Comparison of ENCODE assay signal across 34 cellular contexts in the genomic region with DNA sequence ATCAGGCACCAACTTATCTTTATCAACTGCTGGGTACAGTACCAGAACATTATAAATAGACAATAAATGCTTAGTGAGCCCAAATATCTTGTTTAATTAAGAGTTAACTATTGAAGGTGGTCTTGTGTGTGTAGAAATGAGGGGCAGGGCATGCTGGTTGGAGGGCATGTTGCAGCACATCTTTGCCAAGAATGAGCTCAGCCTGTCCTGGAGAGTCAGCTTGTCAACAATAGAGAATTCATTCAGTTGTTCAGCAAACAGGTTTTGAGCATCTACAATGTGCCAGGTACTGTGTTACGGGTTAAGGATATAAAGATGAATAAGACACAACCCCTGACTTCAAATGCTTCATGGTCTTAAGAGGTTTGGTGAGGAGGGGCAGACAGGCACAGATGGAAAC. TPM values are rescaled to one million over a fixed set of nuclear protein-coding genes. Genes with fewer than 3 reads are reported as not detected.
"Had no signal": no experiment of that assay in that cellular context is flagged by ENCODE, and none has a peak within 500 bp of the region (broad histone marks: within the 10 kb centered on the region; RNA-seq: fewer than 3 reads in every experiment).

No MANE protein-coding gene starts in this region.

- H3K4me2 ChIP-seq: smooth muscle cell had no signal

- H3K4me1 ChIP-seq: gastrocnemius medialis, prostate gland, stomach had no signal

- H3K36me3 ChIP-seq: gastrocnemius medialis, prostate gland, right atrium auricular region, stomach, thyroid gland had no signal

- H3K4me1 Mint-ChIP-seq: naive B cell, neural crest cell had no signal

- H3K9me3 ChIP-seq: gastrocnemius medialis, mucosa of descending colon, prostate gland, right atrium auricular region, stomach, thyroid gland had no signal

- FAIRE-seq: endometrium, kidney had no signal

- H3K36me3 Mint-ChIP-seq: mesothelial cell of epicardium; natural killer cell treated with Interleukin-12 subunit alpha and Interleukin-12 subunit beta and Interleukin-15 and Interleukin-18, amount 100 ng/mL, for 72 hours had no signal

- H3K4me3 ChIP-seq: gastrocnemius medialis, lung, mucosa of descending colon, prostate gland, right atrium auricular region, smooth muscle cell, stomach, thyroid gland had no signal

- H3K27ac Mint-ChIP-seq: effector memory CD8-positive, alpha-beta T cell; mesothelial cell of epicardium; natural killer cell treated with Interleukin-12 subunit alpha and Interleukin-12 subunit beta and Interleukin-15 and Interleukin-18, amount 100 ng/mL, for 72 hours had no signal

- H3K27me3 ChIP-seq: gastrocnemius medialis, right atrium auricular region, stomach, thyroid gland had no signal

- H3K27ac ChIP-seq: epithelial cell of prostate, gastrocnemius medialis, prostate gland, right atrium auricular region, stomach, thyroid gland had no signal

- H3K9me3 Mint-ChIP-seq: effector memory CD8-positive, alpha-beta T cell; mesothelial cell of epicardium; natural killer cell treated with Interleukin-12 subunit alpha and Interleukin-12 subunit beta and Interleukin-15 and Interleukin-18, amount 100 ng/mL, for 72 hours; neural crest cell had no signal

- H3K4me3 Mint-ChIP-seq: effector memory CD8-positive, alpha-beta T cell; mesothelial cell of epicardium; naive B cell; natural killer cell treated with Interleukin-12 subunit alpha and Interleukin-12 subunit beta and Interleukin-15 and Interleukin-18, amount 100 ng/mL, for 72 hours; neural crest cell had no signal

- DNase-seq: cortex of kidney; effector memory CD8-positive, alpha-beta T cell; foreskin fibroblast; gastrocnemius medialis; head of caudate nucleus; kidney; mesenchymal stem cell; mucosa of descending colon; naive B cell; stimulated activated CD4-positive, alpha-beta T cell treated with anti-CD3 and anti-CD28 coated beads, Interleukin-12 subunit alpha, Interleukin-12 subunit beta, amount 100 ng/mL, for 4 hours; stimulated activated CD4-positive, alpha-beta T cell treated with anti-CD3 and anti-CD28 coated beads, Interleukin-1b, Interleukin-23, amount 100 ng/mL, for 48 hours; stimulated activated CD4-positive, alpha-beta T cell treated with anti-CD3 and anti-CD28 coated beads, Interleukin-4, amount 100 ng/mL, for 1 hour; stimulated activated CD8-positive, alpha-beta memory T cell treated with anti-CD3 and anti-CD28 coated beads, Interleukin-4, amount 100 ng/mL, for 48 hours; stimulated activated naive CD4-positive, alpha-beta T cell treated with Interleukin-2 at 50 U/mL for 16 hours; stomach; thyroid gland; trophoblast cell had no signal

- ATAC-seq: effector memory CD8-positive, alpha-beta T cell; esophagus mucosa; gastrocnemius medialis; left lobe of liver; mucosa of descending colon; natural killer cell treated with Interleukin-12 subunit alpha and Interleukin-12 subunit beta and Interleukin-15 and Interleukin-18, amount 100 ng/mL, for 72 hours; sciatic nerve had no signal

RNA-seq across cellular contexts. Expression of a gene that starts 19.2 kb away (rescaled TPM):
- total RNA-seq: natural killer cell treated with Interleukin-12 subunit alpha and Interleukin-12 subunit beta and Interleukin-15 and Interleukin-18, amount 100 ng/mL, for 72 hours had no signal

RNA-seq across cellular contexts. Expression of a gene that starts 50.2 kb away (rescaled TPM):
- total RNA-seq: dermis microvascular lymphatic vessel endothelial cell; gastrocnemius medialis; glomerular endothelial cell; left lobe of liver; natural killer cell treated with Interleukin-12 subunit alpha and Interleukin-12 subunit beta and Interleukin-15 and Interleukin-18, amount 100 ng/mL, for 72 hours; neural crest cell; osteocyte; right atrium auricular region; smooth muscle cell; temporal lobe; thyroid gland had no signal
- polyA plus RNA-seq: urinary bladder had no signal
